In genomic region chr14:105093426-105094192, GRCh38 we compare ENCODE assay signal across 1 cellular context.
TF ChIP-seq lines count a peak whose summit lies in the region.

No MANE protein-coding gene starts in this region.

TF ChIP-seq in HEK293, 187 proteins besides CTCF, POLR2A, EP300 and RAD21 (continues in another document):
- no peak for TF ChIP-seq ZBTB49 (tag by site-specific recombination; IDR thresholded peaks at IDR 0.05; ENCODE audit: low read depth)
- TF ChIP-seq ZNF610 (tag by site-specific recombination; IDR thresholded peaks at IDR 0.05; ENCODE audit: borderline replicate concordance), result 0 out of 2 replicates have a peak, but pooled peaks have one; percentile 11
- TF ChIP-seq ZFP3 (tag by site-specific recombination; IDR thresholded peaks at IDR 0.05; ENCODE audit: low read depth), result no peak
- TF ChIP-seq REST (tag by site-specific recombination; IDR thresholded peaks at IDR 0.05), result no peak
- no peak for TF ChIP-seq ZNF175 (tag by site-specific recombination; IDR thresholded peaks at IDR 0.05)
- no peak for TF ChIP-seq ZNF23 (tag by site-specific recombination; IDR thresholded peaks at IDR 0.05; ENCODE audit: borderline replicate concordance)
- no peak for TF ChIP-seq ZNF707 (tag by site-specific recombination; IDR thresholded peaks at IDR 0.05)
- TF ChIP-seq ZNF433 (tag by site-specific recombination; IDR thresholded peaks at IDR 0.05; ENCODE audit: low read depth), result no peak
- no peak for TF ChIP-seq ZNF792 (tag by site-specific recombination; IDR thresholded peaks at IDR 0.05)
- TF ChIP-seq ZNF24 (tag by site-specific recombination; IDR thresholded peaks at IDR 0.05), result no peak
- TF ChIP-seq REPIN1 (tag by site-specific recombination; IDR thresholded peaks at IDR 0.05; ENCODE audit: low read depth), result no peak
- TF ChIP-seq ZNF10 (tag by site-specific recombination; IDR thresholded peaks at IDR 0.05), result no peak
- no peak for TF ChIP-seq ZNF280C (tag by site-specific recombination; IDR thresholded peaks at IDR 0.05)
- TF ChIP-seq TCF7L2 (IDR thresholded peaks at IDR 0.05; ENCODE audit: borderline replicate concordance, low read depth, low read length), result no peak
- peak; percentile 93 for TF ChIP-seq KLF1 (tag by site-specific recombination; IDR thresholded peaks at IDR 0.05)
- TF ChIP-seq ZNF121 (tag by site-specific recombination; IDR thresholded peaks at IDR 0.05), result no peak
- TF ChIP-seq HOXA7 (CRISPR knock-in tag; IDR thresholded peaks at IDR 0.05; ENCODE audit: borderline replicate concordance), result no peak
- no peak for TF ChIP-seq ZNF324 (tag by site-specific recombination; IDR thresholded peaks at IDR 0.05)
- no peak for TF ChIP-seq ZNF184 (tag by site-specific recombination; IDR thresholded peaks at IDR 0.05)
- no peak for TF ChIP-seq ZNF530 (tag by site-specific recombination; IDR thresholded peaks at IDR 0.05; ENCODE audit: low read depth)
- TF ChIP-seq ZNF654 (tag by site-specific recombination; IDR thresholded peaks at IDR 0.05; ENCODE audit: low read depth), result no peak
- no peak for TF ChIP-seq ZNF274 (IDR thresholded peaks at IDR 0.05; ENCODE audit: low read length)
- TF ChIP-seq ZNF274 (tag by site-specific recombination; IDR thresholded peaks at IDR 0.05; ENCODE audit: borderline replicate concordance), result no peak
- no peak for TF ChIP-seq ZNF394 (tag by site-specific recombination; IDR thresholded peaks at IDR 0.05; ENCODE audit: borderline replicate concordance)
- peak; percentile 78 for TF ChIP-seq ZBTB17 (tag by site-specific recombination; IDR thresholded peaks at IDR 0.05)
- peak; percentile 27; the same call in 1 of the 2 replicates for TF ChIP-seq IKZF3 (tag by site-specific recombination; IDR thresholded peaks at IDR 0.05)
- TF ChIP-seq ZNF518A (tag by site-specific recombination; conservative IDR thresholded peaks at IDR 0.05; ENCODE audit: low read depth), result no peak
- TF ChIP-seq ZNF18 (tag by site-specific recombination; IDR thresholded peaks at IDR 0.05), result no peak; the same call in 1 of the 2 replicates
- peak; percentile 97 for TF ChIP-seq GLIS1 (tag by site-specific recombination; IDR thresholded peaks at IDR 0.05)
- TF ChIP-seq ZFP37 (tag by site-specific recombination; IDR thresholded peaks at IDR 0.05), result 0 out of 2 replicates have a peak, but pooled peaks have one; percentile 63
- peak; percentile 32; the same call in 1 of the 2 replicates for TF ChIP-seq INSM2 (tag by site-specific recombination; IDR thresholded peaks at IDR 0.05)
- TF ChIP-seq ZNF169 (tag by site-specific recombination; IDR thresholded peaks at IDR 0.05), result no peak
- no peak for TF ChIP-seq ZNF140 (tag by site-specific recombination; IDR thresholded peaks at IDR 0.05)
- 0 out of 2 replicates have a peak, but pooled peaks have one; percentile 52 for TF ChIP-seq ZNF501 (tag by site-specific recombination; IDR thresholded peaks at IDR 0.05)
- TF ChIP-seq ZNF239 (tag by site-specific recombination; IDR thresholded peaks at IDR 0.05), result no peak
- no peak for TF ChIP-seq ZNF670 (tag by site-specific recombination; IDR thresholded peaks at IDR 0.05; ENCODE audit: low read depth)
- TF ChIP-seq BCL6B (tag by site-specific recombination; IDR thresholded peaks at IDR 0.05), result no peak
- TF ChIP-seq BCL11B (tag by site-specific recombination; IDR thresholded peaks at IDR 0.05; ENCODE audit: low read depth), result 0 out of 2 replicates have a peak, but pooled peaks have one; percentile 9
- TF ChIP-seq MEIS1 (CRISPR knock-in tag; IDR thresholded peaks at IDR 0.05; ENCODE audit: borderline replicate concordance), result no peak
- 0 out of 2 replicates have a peak, but pooled peaks have one; percentile 39 for TF ChIP-seq ZNF391 (tag by site-specific recombination; IDR thresholded peaks at IDR 0.05; ENCODE audit: borderline replicate concordance, low read depth)
- TF ChIP-seq ZNF2 (tag by site-specific recombination; IDR thresholded peaks at IDR 0.05), result peak; percentile 69; the same call in 1 of the 2 replicates
- no peak for TF ChIP-seq ZNF202 (tag by site-specific recombination; IDR thresholded peaks at IDR 0.05; ENCODE audit: borderline replicate concordance)
- TF ChIP-seq ZNF350 (tag by site-specific recombination; IDR thresholded peaks at IDR 0.05), result no peak
- TF ChIP-seq ZXDB (tag by site-specific recombination; IDR thresholded peaks at IDR 0.05), result peak; percentile 83; the same call in 1 of the 2 replicates
- no peak for TF ChIP-seq OSR2 (tag by site-specific recombination; IDR thresholded peaks at IDR 0.05)
- no peak for TF ChIP-seq ZNF660 (tag by site-specific recombination; IDR thresholded peaks at IDR 0.05)
- no peak for TF ChIP-seq ZNF292 (tag by site-specific recombination; IDR thresholded peaks at IDR 0.05; ENCODE audit: borderline replicate concordance, low read depth)
- TF ChIP-seq ZNF558 (tag by site-specific recombination; IDR thresholded peaks at IDR 0.05), result no peak
